In the genomic region with DNA sequence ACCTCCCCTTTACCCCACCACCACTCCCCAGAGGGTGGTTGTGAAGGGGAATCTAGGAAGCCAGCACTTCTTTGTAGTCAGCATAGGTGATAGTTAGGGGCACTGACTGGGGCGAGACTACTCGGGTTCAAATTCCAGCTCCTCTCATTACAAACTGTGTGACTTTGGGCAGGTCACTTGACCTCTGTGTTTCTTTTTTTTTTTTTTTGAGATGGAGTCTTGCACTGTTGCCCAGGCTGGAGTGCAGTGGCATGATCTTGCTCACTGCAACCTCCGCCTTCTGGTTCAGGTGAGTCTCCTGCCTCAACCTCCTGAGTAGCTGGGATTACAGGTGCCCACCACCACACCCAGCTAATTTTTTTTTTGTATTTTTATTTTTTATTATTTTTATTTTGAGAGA, we compare ENCODE assay signal across 8 cellular contexts. TPM values are rescaled to one million over a fixed set of nuclear protein-coding genes. Genes with fewer than 3 reads are reported as not detected.
DNase-seq lines count a peak whose midpoint lies in the region; ATAC-seq and TF ChIP-seq lines count a peak whose summit lies in the region.
"Not testable (repeated sequence)": the region's sequence is repeated elsewhere in the genome, so short reads cannot be mapped to it uniquely, and the experiment has no call there.
"Had no signal": no experiment of that assay in that cellular context is flagged by ENCODE, and none has a peak within 500 bp of the region (broad histone marks: within the 10 kb centered on the region; RNA-seq: fewer than 3 reads in every experiment).

No MANE protein-coding gene starts in this region.

- TF ChIP-seq EP300 in upper lobe of left lung (IDR thresholded peaks at IDR 0.05) = not testable (repeated sequence)

- H2BK120ac ChIP-seq in mesenchymal stem cell (ENCODE audit: low read depth, low read length) = not testable (repeated sequence)

- H2AFZ ChIP-seq in mesenchymal stem cell (ENCODE audit: low read depth, low read length) = not testable (repeated sequence)

- H2AK5ac ChIP-seq in mesenchymal stem cell (ENCODE audit: low read length, severe bottlenecking) = not testable (repeated sequence)

- H3K36me3 Mint-ChIP-seq in CD4-positive, alpha-beta memory T cell = peaks cover 0 to 19% of the 10 kb centered on the region in 2 donors

- not testable (repeated sequence) for H3K27ac ChIP-seq in CD4-positive, alpha-beta memory T cell (ENCODE audit: low read depth, low read length); mesenchymal stem cell (ENCODE audit: low read length, poor library complexity, severe bottlenecking)
- peak overlapping the region; percentile 88 to 99 for H3K27ac ChIP-seq in ascending aorta
- peak overlapping the region in 3 of 4 donors; percentile 69 to 100 (median 99) for H3K27ac ChIP-seq in esophagus squamous epithelium
- H3K27ac ChIP-seq in upper lobe of left lung = peak overlapping the region; percentile 51 to 97 (median 84)

- not testable (repeated sequence) for H3K4ac ChIP-seq in mesenchymal stem cell (ENCODE audit: low read depth in 1 of 2, low read length in 2 of 2)

- not testable (repeated sequence) for H4K91ac ChIP-seq in mesenchymal stem cell (ENCODE audit: low read length)

- POLR2A ChIA-PET in CD4-positive, alpha-beta memory T cell (lab: Charles Lee; ENCODE audit: partially characterized antibody) = interaction anchor here (0.6 to 3.3 kb wide), 4 partner anchors 51 to 207 kb away, joined by 3 to 29 read pairs (median 3); partner anchors contain the start of genes KPTN and ZC3H4

- not testable (repeated sequence) for H3K4me3 ChIP-seq in CD4-positive, alpha-beta memory T cell (ENCODE audit: low read length in 2 of 2); ascending aorta; esophagus squamous epithelium; mesenchymal stem cell (ENCODE audit: insufficient read depth in 1 of 2, low read depth in 1 of 2, low read length in 2 of 2); skeletal muscle satellite cell (ENCODE audit: low read length); upper lobe of left lung

- H3K4me2 ChIP-seq in mesenchymal stem cell (ENCODE audit: low read length, poor library complexity, severe bottlenecking) = not testable (repeated sequence)
- H3K4me2 ChIP-seq in skeletal muscle satellite cell (ENCODE audit: low read length) = peak overlapping the region; percentile 94

- H3K18ac ChIP-seq in mesenchymal stem cell (ENCODE audit: low read depth in 1 of 2, low read length in 2 of 2) = not testable (repeated sequence)

- H4K8ac ChIP-seq in mesenchymal stem cell (ENCODE audit: low read length) = peak overlapping the region; percentile 52

- H3K4me1 ChIP-seq in CD4-positive, alpha-beta memory T cell (ENCODE audit: insufficient read depth, low read length) = peaks cover 19% of the 10 kb centered on the region
- H3K4me1 ChIP-seq in ascending aorta = peaks cover 7 to 48% of the 10 kb centered on the region in 2 donors
- H3K4me1 ChIP-seq in esophagus squamous epithelium = peaks cover 11 to 54% (median 21%) of the 10 kb centered on the region in 3 donors
- peaks cover 17% of the 10 kb centered on the region for H3K4me1 ChIP-seq in mesenchymal stem cell (ENCODE audit: control insufficient read depth, insufficient read depth, low read depth, low read length)
- H3K4me1 ChIP-seq in skeletal muscle satellite cell (ENCODE audit: control insufficient read depth, insufficient read depth, low read length) = peaks cover 37% of the 10 kb centered on the region
- peaks cover 27 to 31% (median 30%) of the 10 kb centered on the region in 4 donors for H3K4me1 ChIP-seq in upper lobe of left lung

- not testable (repeated sequence) for H3K27me3 Mint-ChIP-seq in CD4-positive, alpha-beta memory T cell

- not testable (repeated sequence) for TF ChIP-seq POLR2A in esophagus squamous epithelium (IDR thresholded peaks at IDR 0.05); upper lobe of left lung (IDR thresholded peaks at IDR 0.05)

- peaks cover 11% of the 10 kb centered on the region for H3K79me1 ChIP-seq in mesenchymal stem cell (replicated peaks; ENCODE audit: low read length, poor library complexity, severe bottlenecking)

- intact Hi-C loops in CD4-positive, alpha-beta memory T cell (cut with micrococcal nuclease); esophagus squamous epithelium (cut with DNase I): not testable (repeated sequence)
- intact Hi-C loops in ascending aorta (cut with DNase I) = loop anchor here (10.0 kb wide), 1 partner anchor 328 kb away; the partner anchor contains the start of gene BICRA

- 80 to 95% methylated on average over 3 of the region's 3 CpGs for WGBS in esophagus squamous epithelium, 2 donors
- 100% methylated on average over 1 of the region's 3 CpGs for WGBS in mesenchymal stem cell
- WGBS in upper lobe of left lung, 2 donors = 90 to 96% methylated on average over 3 of the region's 3 CpGs

- H3K27me3 ChIP-seq in CD4-positive, alpha-beta memory T cell (ENCODE audit: insufficient read depth, low read length); ascending aorta; esophagus squamous epithelium; mesenchymal stem cell (ENCODE audit: control insufficient read depth in 1 of 2, insufficient read depth in 1 of 2, low read length in 2 of 2); skeletal muscle satellite cell (ENCODE audit: control insufficient read depth, insufficient read depth, low read length); upper lobe of left lung: not testable (repeated sequence)

- not testable (repeated sequence) for H2BK15ac ChIP-seq in mesenchymal stem cell (ENCODE audit: low read depth, poor library complexity, severe bottlenecking)

- H3K9ac ChIP-seq in mesenchymal stem cell (ENCODE audit: low read length) = peak overlapping the region; percentile 67
- not testable (repeated sequence) for H3K9ac ChIP-seq in skeletal muscle satellite cell (ENCODE audit: low read depth, low read length)

- H2BK12ac ChIP-seq in mesenchymal stem cell (ENCODE audit: low read length in 2 of 2) = not testable (repeated sequence)

- not testable (repeated sequence) for DNase-seq in CD4-positive, alpha-beta memory T cell; ascending aorta (ENCODE audit: low spot score in 2 of 2); esophagus squamous epithelium (lab: John Stamatoyannopoulos, UW); mesenchymal stem cell; upper lobe of left lung

- not testable (repeated sequence) for H3K9me3 Mint-ChIP-seq in CD4-positive, alpha-beta memory T cell

- not testable (repeated sequence) for H2BK5ac ChIP-seq in mesenchymal stem cell (ENCODE audit: low read depth, low read length, poor library complexity, severe bottlenecking)

- not testable (repeated sequence) for H3K9me3 ChIP-seq in CD4-positive, alpha-beta memory T cell (ENCODE audit: control insufficient read depth in 1 of 2, low read length in 2 of 2); ascending aorta; esophagus squamous epithelium; mesenchymal stem cell (ENCODE audit: control insufficient read depth, low read length); skeletal muscle satellite cell (replicated peaks; ENCODE audit: low read length); upper lobe of left lung

- H3K36me3 ChIP-seq in CD4-positive, alpha-beta memory T cell (ENCODE audit: insufficient read depth, low read length); ascending aorta; esophagus squamous epithelium; skeletal muscle satellite cell (ENCODE audit: insufficient read depth, low read length); upper lobe of left lung: not testable (repeated sequence)
- peaks cover 4 to 16% of the 10 kb centered on the region in 2 experiments for H3K36me3 ChIP-seq in mesenchymal stem cell (ENCODE audit: control insufficient read depth in 1 of 2, insufficient read depth in 2 of 2, low read depth in 1 of 2, low read length in 2 of 2)

- peaks cover 17 to 33% (median 20%) of the 10 kb centered on the region in 4 donors for H3K4me1 Mint-ChIP-seq in CD4-positive, alpha-beta memory T cell

- peak overlapping the region in 4 of 7 donors; percentile 22 to 59 (median 34) for H3K27ac Mint-ChIP-seq in CD4-positive, alpha-beta memory T cell

- CTCF ChIA-PET in CD4-positive, alpha-beta memory T cell (lab: Charles Lee; ENCODE audit: partially characterized antibody) = interaction anchor here (0.6 to 3.8 kb wide), 6 partner anchors 8 to 500 kb away, joined by 3 to 33 read pairs (median 4); partner anchors contain the start of gene SAE1

- not testable (repeated sequence) for H3K14ac ChIP-seq in mesenchymal stem cell (ENCODE audit: low read length in 2 of 2)

- H3K4me3 Mint-ChIP-seq in CD4-positive, alpha-beta memory T cell = peak overlapping the region in 3 of 8 donors; percentile 49 to 82 (median 78)

- not testable (repeated sequence) for TF ChIP-seq CTCF in ascending aorta (IDR thresholded peaks at IDR 0.05); esophagus squamous epithelium (IDR thresholded peaks at IDR 0.05); upper lobe of left lung (IDR thresholded peaks at IDR 0.05)

- ATAC-seq in upper lobe of left lung (ENCODE audit: low FRiP score in 2 of 2) = not testable (repeated sequence)

- not testable (repeated sequence) for H3K23ac ChIP-seq in mesenchymal stem cell (ENCODE audit: low read length in 2 of 2)

RNA-seq across cellular contexts. Expression of gene INAFM1, which starts 1.8 kb away (rescaled TPM):
- 10 to 100 TPM; 15.1 to 16.7 TPM for total RNA-seq in CD4-positive, alpha-beta memory T cell
- 1 to 10 TPM; 1.8 to 1.9 TPM for polyA plus RNA-seq in CD4-positive, alpha-beta memory T cell
- 33.7 TPM for total RNA-seq in ascending aorta
- 1 to 10 TPM; 1.4 to 8.2 (median 3.5) TPM for total RNA-seq in esophagus squamous epithelium
- 10.7 TPM for polyA plus RNA-seq in mesenchymal stem cell (2013, experiment 1 of 2)
- polyA plus RNA-seq in mesenchymal stem cell (2013, experiment 2 of 2) = 11.4 TPM
- 0.51 and 3.1 TPM in 2 replicates for total RNA-seq in skeletal muscle satellite cell (2012; rRNA removed)
- 10 to 100 TPM in 4 of 6 donors, 1 to 10 TPM in 1, under 1 TPM in 1; 0.59 to 28.3 (median 22.4) TPM for total RNA-seq in upper lobe of left lung

RNA-seq across cellular contexts. Expression of gene CCDC9, which starts 20.2 kb away (rescaled TPM):
- total RNA-seq in CD4-positive, alpha-beta memory T cell = 10 to 100 TPM; 39.5 to 40.4 TPM
- polyA plus RNA-seq in CD4-positive, alpha-beta memory T cell = 10 to 100 TPM in 1 of 2 donors, 1 to 10 TPM in 1; 4.6 to 11.9 TPM
- total RNA-seq in ascending aorta (45.3 TPM), esophagus squamous epithelium (10 to 100 TPM in 2 of 4 donors, 1 to 10 TPM in 2; 6.6 to 16.8 (median 10.5) TPM), upper lobe of left lung (10 to 100 TPM; 18.2 to 91.1 (median 35.0) TPM)
- 16.8 TPM for polyA plus RNA-seq in mesenchymal stem cell (2013, experiment 1 of 2)
- polyA plus RNA-seq in mesenchymal stem cell (2013, experiment 2 of 2) = 18.0 TPM
- 6.1 and 7.6 TPM in 2 replicates for total RNA-seq in skeletal muscle satellite cell (2012; rRNA removed)

RNA-seq across cellular contexts. Expression of gene C5AR1, which starts 33.1 kb away (rescaled TPM):
- 1 to 10 TPM; 4.1 to 4.6 TPM for total RNA-seq in CD4-positive, alpha-beta memory T cell
- polyA plus RNA-seq in CD4-positive, alpha-beta memory T cell = not detected
- total RNA-seq in ascending aorta (9.3 TPM), esophagus squamous epithelium (1 to 10 TPM in 3 of 4 donors, under 1 TPM in 1; 0.87 to 3.2 (median 2.3) TPM), upper lobe of left lung (10 to 100 TPM; 20.3 to 87.3 (median 45.1) TPM)
- 0.33 TPM for polyA plus RNA-seq in mesenchymal stem cell (2013, experiment 1 of 2)
- 0.33 TPM for polyA plus RNA-seq in mesenchymal stem cell (2013, experiment 2 of 2)
- under 0.01 TPM in 1 of 2 replicates, not detected in the other for total RNA-seq in skeletal muscle satellite cell (2012; rRNA removed)
- total RNA-seq: pulmonary artery endothelial cell had no signal
- polyA plus RNA-seq: CD8-positive, alpha-beta memory T cell had no signal

RNA-seq across cellular contexts. Expression of gene BBC3, which starts 45.5 kb away (rescaled TPM):
- 10 to 100 TPM; 31.9 to 32.2 TPM for total RNA-seq in CD4-positive, alpha-beta memory T cell
- polyA plus RNA-seq in CD4-positive, alpha-beta memory T cell = 1 to 10 TPM; 3.7 to 8.0 TPM
- total RNA-seq in ascending aorta = 14.9 TPM
- total RNA-seq in esophagus squamous epithelium = 1 to 10 TPM in 3 of 4 donors, under 1 TPM in 1; 0.48 to 3.2 (median 2.6) TPM
- polyA plus RNA-seq in mesenchymal stem cell (2013, experiment 1 of 2) = 7.2 TPM
- 7.0 TPM for polyA plus RNA-seq in mesenchymal stem cell (2013, experiment 2 of 2)
- 4.8 and 6.1 TPM in 2 replicates for total RNA-seq in skeletal muscle satellite cell (2012; rRNA removed)
- total RNA-seq in upper lobe of left lung = 10 to 100 TPM in 4 of 6 donors, 1 to 10 TPM in 2; 7.4 to 29.3 (median 15.9) TPM

RNA-seq across cellular contexts. Expression of gene C5AR2, which starts 55.5 kb away (rescaled TPM):
- total RNA-seq in CD4-positive, alpha-beta memory T cell = 1 to 10 TPM; 2.1 to 2.9 TPM
- polyA plus RNA-seq in CD4-positive, alpha-beta memory T cell = under 1 TPM; 0.10 to 0.11 TPM
- total RNA-seq in ascending aorta = 18.3 TPM
- 1 to 10 TPM in 1 of 4 donors, under 1 TPM in 3; 0.21 to 1.3 (median 0.63) TPM for total RNA-seq in esophagus squamous epithelium
- polyA plus RNA-seq in mesenchymal stem cell (2013, experiment 1 of 2) = not detected
- not detected for polyA plus RNA-seq in mesenchymal stem cell (2013, experiment 2 of 2)
- 0.44 and 0.76 TPM in 2 replicates for total RNA-seq in skeletal muscle satellite cell (2012; rRNA removed)
- total RNA-seq in upper lobe of left lung = 10 to 100 TPM in 3 of 6 donors, 1 to 10 TPM in 3; 3.8 to 22.9 (median 10.0) TPM
